8 cellular contexts compared by ENCODE assay signal in the genomic region with DNA sequence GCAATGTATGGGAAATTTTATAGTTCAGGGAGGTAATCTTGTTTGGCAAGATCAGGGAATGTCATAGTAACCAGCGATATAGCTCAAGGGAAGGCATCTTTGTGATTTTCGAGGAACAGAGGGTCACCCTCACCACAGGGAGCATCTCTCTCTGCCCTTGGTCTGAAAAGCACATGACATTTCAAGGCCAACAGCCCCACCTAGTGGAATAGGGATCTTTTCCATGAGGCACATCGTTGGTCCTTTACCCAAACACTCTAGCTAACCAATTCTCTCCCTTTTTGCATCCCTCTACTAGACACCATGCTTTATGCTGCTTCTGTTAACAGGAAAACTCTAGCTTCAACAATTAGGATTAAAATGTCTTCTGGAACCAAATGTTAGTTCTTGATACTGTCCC.
DNase-seq lines count a peak whose midpoint lies in the region; ATAC-seq and TF ChIP-seq lines count a peak whose summit lies in the region.

No MANE protein-coding gene starts in this region.

- no peaks in the 10 kb centered on the region for H3K27me3 Mint-ChIP-seq in activated CD8-positive, alpha-beta T cell treated with anti-CD3 and anti-CD28 coated beads for 36 hours

- no peak for TF ChIP-seq CTCF in activated CD8-positive, alpha-beta T cell treated with anti-CD3 and anti-CD28 coated beads for 36 hours (IDR thresholded peaks at IDR 0.05)

- CTCF ChIA-PET in activated CD8-positive, alpha-beta T cell treated with anti-CD3 and anti-CD28 coated beads for 36 hours (lab: Charles Lee), result interaction anchor here (0.9 kb wide), 1 partner anchor 33 kb away, joined by 4 read pairs; no protein-coding TSS in a partner anchor

- H3K36me3 Mint-ChIP-seq in activated CD8-positive, alpha-beta T cell treated with anti-CD3 and anti-CD28 coated beads for 36 hours (ENCODE audit: low read depth), result peaks cover 3% of the 10 kb centered on the region

- H3K4me1 Mint-ChIP-seq in activated CD8-positive, alpha-beta T cell treated with anti-CD3 and anti-CD28 coated beads for 36 hours (ENCODE audit: low read depth), result no peaks in the 10 kb centered on the region

- intact Hi-C loops in activated CD8-positive, alpha-beta T cell treated with anti-CD3 and anti-CD28 coated beads for 36 hours (cut with micrococcal nuclease), result no loop called here

- peaks cover 37% of the 10 kb centered on the region for H3K9me3 Mint-ChIP-seq in activated CD8-positive, alpha-beta T cell treated with anti-CD3 and anti-CD28 coated beads for 36 hours

- H3K4me3 Mint-ChIP-seq in activated CD8-positive, alpha-beta T cell treated with anti-CD3 and anti-CD28 coated beads for 36 hours, result no peak overlapping the region

- ATAC-seq in GM21717 (IDR thresholded peaks at IDR 0.05; ENCODE audit: unreplicated experiment), result peak; percentile 53
- no peak for ATAC-seq in activated CD8-positive, alpha-beta T cell treated with anti-CD3 and anti-CD28 coated beads for 36 hours

- no peak overlapping the region for H3K27ac Mint-ChIP-seq in activated CD8-positive, alpha-beta T cell treated with anti-CD3 and anti-CD28 coated beads for 36 hours

- POLR2A ChIA-PET in activated CD8-positive, alpha-beta T cell treated with anti-CD3 and anti-CD28 coated beads for 36 hours (lab: Charles Lee), result no interaction called here

- peak; percentile 1 for DNase-seq in NK-92 treated with Interleukin-12 subunit alpha and Interleukin-12 subunit beta, amount 100 ng/mL, for 24 hours (lab: John Stamatoyannopoulos, UW)
- no peak for DNase-seq in NK-92 (lab: John Stamatoyannopoulos, UW; ENCODE audit: unreplicated experiment)
- peak; percentile 12 for DNase-seq in MV-4-11 (lab: John Stamatoyannopoulos, UW)
- DNase-seq in activated CD8-positive, alpha-beta T cell treated with anti-CD3 and anti-CD28 coated beads for 36 hours, result peak; percentile 45
- DNase-seq in kidney glomerular epithelial cell (lab: John Stamatoyannopoulos, UW), result peak; percentile 20
- no peak for DNase-seq in GF-D8 (lab: John Stamatoyannopoulos, UW)
- no peak for DNase-seq in mesenteric fat pad (ENCODE audit: low spot score)

Comparison
In these comparisons a context has a peak if more than half of its experiments do, and no peak if none do; other contexts are left out.
1. DNase-seq: peak in NK-92 treated with Interleukin-12 subunit alpha and Interleukin-12 subunit beta, amount 100 ng/mL, for 24 hours (single experiment), MV-4-11 (single experiment), activated CD8-positive, alpha-beta T cell treated with anti-CD3 and anti-CD28 coated beads for 36 hours (single experiment) and kidney glomerular epithelial cell (single experiment); none in NK-92 (single experiment), GF-D8 (single experiment) and mesenteric fat pad (single experiment).